17 cellular contexts compared by ENCODE assay signal in the genomic region with DNA sequence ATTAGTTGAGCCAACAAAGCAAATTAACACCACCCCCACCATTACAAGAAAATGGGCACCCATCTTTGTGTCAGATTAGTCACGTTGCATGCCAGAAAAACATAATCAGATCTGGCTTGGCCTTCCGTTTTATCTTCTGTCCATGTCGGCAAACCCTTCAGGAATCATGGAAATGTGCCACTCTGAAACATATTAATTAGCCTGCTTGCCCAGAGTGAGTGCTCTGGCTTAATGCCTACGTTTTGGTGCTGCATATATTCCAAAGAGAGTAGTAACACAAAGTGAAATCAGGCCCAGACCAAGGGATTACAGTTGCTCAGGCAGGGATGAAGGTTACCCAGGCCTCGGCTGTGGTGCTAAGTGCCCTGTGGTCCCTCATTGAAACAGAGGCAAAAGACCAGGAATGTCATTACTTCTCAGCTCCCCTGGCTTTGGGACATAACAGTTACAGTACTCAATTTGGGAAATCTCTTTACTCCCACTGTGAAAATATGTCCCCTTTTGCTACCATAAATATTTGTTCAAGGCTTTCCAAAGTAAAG.
"Had no signal": no experiment of that assay in that cellular context is flagged by ENCODE, and none has a peak within 500 bp of the region (broad histone marks: within the 10 kb centered on the region; RNA-seq: fewer than 3 reads in every experiment).

No MANE protein-coding gene starts in this region.

- H3K36me3 ChIP-seq: colonic mucosa, heart left ventricle, left lung, suprapubic skin had no signal

- H3K4me3 ChIP-seq: colonic mucosa, heart left ventricle, left lung, suprapubic skin had no signal

- H3K9me3 ChIP-seq: colonic mucosa, heart left ventricle, left lung, suprapubic skin had no signal

- DNase-seq: activated CD4-positive, alpha-beta T cell treated with anti-CD3 and anti-CD28 coated beads, Interleukin-2, amount 50 U/mL, for 4 hours; activated CD4-positive, CD25-positive, alpha-beta regulatory T cell treated with anti-CD3 and anti-CD28 coated beads, Interleukin-2, amount 50 U/mL, for 72 hours; activated effector memory CD4-positive, alpha-beta T cell treated with Interleukin-2 at 50 U/mL for 16 hours; activated T-cell treated with anti-CD3 and anti-CD28 coated beads, Interleukin-2, amount 50 U/mL, for 1 hour; amniotic stem cell; colonic mucosa; effector CD4-positive, alpha-beta T cell; foreskin melanocyte; heart left ventricle; left lung; mesenchymal stem cell; nephron progenitor cell; stimulated activated CD4-positive, alpha-beta T cell treated with anti-CD3 and anti-CD28 coated beads, Interleukin-2, amount 100 ng/mL, for 48 hours; stimulated activated naive CD4-positive, alpha-beta T cell treated with Interleukin-2 at 50 U/mL for 16 hours; T-helper 2 cell had no signal

- H3K27me3 ChIP-seq: colonic mucosa, heart left ventricle, left lung, suprapubic skin had no signal

- ATAC-seq: activated naive CD4-positive, alpha-beta T cell treated with anti-CD3 and anti-CD28 coated beads, Interleukin-2, amount 50 U/mL, for 72 hours; heart left ventricle; left lung had no signal

- H3K27ac ChIP-seq: colonic mucosa, heart left ventricle, left lung, suprapubic skin had no signal

- H3K4me1 ChIP-seq: colonic mucosa, heart left ventricle, left lung had no signal
